In genomic region chr5:154646841-154647759, GRCh38 we compare ENCODE assay signal across 9 cellular contexts.
DNase-seq lines count a peak whose midpoint lies in the region; ATAC-seq and TF ChIP-seq lines count a peak whose summit lies in the region.
"Had no signal": no experiment of that assay in that cellular context is flagged by ENCODE, and none has a peak within 500 bp of the region (broad histone marks: within the 10 kb centered on the region; RNA-seq: fewer than 3 reads in every experiment).

No MANE protein-coding gene starts in this region.

- no peak for TF ChIP-seq POLR2A in gastrocnemius medialis (IDR thresholded peaks at IDR 0.05)

- POLR2A ChIA-PET in activated naive CD8-positive, alpha-beta T cell treated with anti-CD3 and anti-CD28 coated beads, Interleukin-2, amount 10 ng/mL, durations not matched to agents 7 days and 5 days (lab: Charles Lee), result interaction anchor here (0.8 to 1.6 kb wide), 3 partner anchors 210 to 609 kb away, joined by 3 to 5 read pairs (median 5); partner anchors contain the start of genes CNOT8, FAM114A2 and MFAP3

- H3K4me3 ChIP-seq in iPS-11a (ENCODE audit: low read depth, low read length), result peak overlapping the region; percentile 27
- peak overlapping the region; percentile 19 to 46 (median 36) for H3K4me3 ChIP-seq in gastrocnemius medialis

- H3K9me3 ChIP-seq in gastrocnemius medialis, result no peaks in the 10 kb centered on the region
- H3K9me3 ChIP-seq: uterus had no signal

- TF ChIP-seq CTCF in gastrocnemius medialis (IDR thresholded peaks at IDR 0.05 in 4 of 5, conservative IDR thresholded peaks at IDR 0.05 in 1 of 5), result no peak

- H3K4me1 ChIP-seq in gastrocnemius medialis, result peaks cover 5 to 7% of the 10 kb centered on the region in 2 donors
- H3K4me1 ChIP-seq: uterus had no signal

- peaks cover 11% of the 10 kb centered on the region for H3K27me3 Mint-ChIP-seq in activated naive CD8-positive, alpha-beta T cell treated with anti-CD3 and anti-CD28 coated beads, Interleukin-2, amount 10 ng/mL, durations not matched to agents 7 days and 5 days

- H3K4me1 Mint-ChIP-seq in activated naive CD8-positive, alpha-beta T cell treated with anti-CD3 and anti-CD28 coated beads, Interleukin-2, amount 10 ng/mL, durations not matched to agents 7 days and 5 days, result peaks cover 12% of the 10 kb centered on the region

- no peaks in the 10 kb centered on the region for H3K36me3 Mint-ChIP-seq in activated naive CD8-positive, alpha-beta T cell treated with anti-CD3 and anti-CD28 coated beads, Interleukin-2, amount 10 ng/mL, durations not matched to agents 7 days and 5 days

- H3K27me3 ChIP-seq in gastrocnemius medialis, result no peaks in the 10 kb centered on the region
- H3K27me3 ChIP-seq: uterus had no signal

- peak overlapping the region; percentile 85 for H3K4me3 Mint-ChIP-seq in activated naive CD8-positive, alpha-beta T cell treated with anti-CD3 and anti-CD28 coated beads, Interleukin-2, amount 10 ng/mL, durations not matched to agents 7 days and 5 days

- in situ Hi-C loops in gastrocnemius medialis (cut with MboI; ENCODE audit: low sequenced_read_pairs in 4 of 4), result loop anchor here in 1 of 4 donors (5.0 kb wide), 1 partner anchor 165 kb away; no protein-coding TSS in a partner anchor

- peak; percentile 56 for ATAC-seq in HG03442 (IDR thresholded peaks at IDR 0.05; ENCODE audit: unreplicated experiment)
- ATAC-seq in activated naive CD8-positive, alpha-beta T cell treated with anti-CD3 and anti-CD28 coated beads, Interleukin-2, amount 10 ng/mL, durations not matched to agents 7 days and 5 days (ENCODE audit: low read depth), result peak; percentile 83
- ATAC-seq in gastrocnemius medialis, result peak; percentile 56 to 79

- peak overlapping the region; percentile 69 for H3K27ac Mint-ChIP-seq in activated naive CD8-positive, alpha-beta T cell treated with anti-CD3 and anti-CD28 coated beads, Interleukin-2, amount 10 ng/mL, durations not matched to agents 7 days and 5 days

- no peaks in the 10 kb centered on the region for H3K36me3 ChIP-seq in gastrocnemius medialis
- H3K36me3 ChIP-seq: uterus had no signal

- intact Hi-C loops in gastrocnemius medialis (cut with DNase I; ENCODE audit: low total_unique reads), result loop anchor here (5.0 kb wide), 1 partner anchor 210 kb away; the partner anchor contains the start of gene CNOT8

- peak; percentile 5 for DNase-seq in stimulated activated CD4-positive, alpha-beta T cell treated with anti-CD3 and anti-CD28 coated beads, Interleukin-12 subunit alpha, Interleukin-12 subunit beta, amount 100 ng/mL, for 4 hours
- DNase-seq in stimulated activated CD4-positive, alpha-beta T cell treated with anti-CD3 and anti-CD28 coated beads, Interleukin-4, amount 100 ng/mL, for 4 hours, result no peak
- peak; percentile 61 for DNase-seq in activated naive CD8-positive, alpha-beta T cell treated with anti-CD3 and anti-CD28 coated beads, Interleukin-2, amount 10 ng/mL, durations not matched to agents 7 days and 5 days
- DNase-seq in gastrocnemius medialis, result peak; percentile 5 to 73
- DNase-seq in DMS 273 (lab: John Stamatoyannopoulos, UW; ENCODE audit: unreplicated experiment), result no peak
- no peak for DNase-seq in NCI-H2081 treated with DMSO at 0.1 percent for 48 hours (lab: John Stamatoyannopoulos, UW)

- peaks cover 2% of the 10 kb centered on the region for H3K9me3 Mint-ChIP-seq in activated naive CD8-positive, alpha-beta T cell treated with anti-CD3 and anti-CD28 coated beads, Interleukin-2, amount 10 ng/mL, durations not matched to agents 7 days and 5 days

- H3K27ac ChIP-seq in gastrocnemius medialis, result no peak overlapping the region
- H3K27ac ChIP-seq: uterus had no signal

Comparison
In these comparisons a context has a peak if more than half of its experiments do, and no peak if none do; other contexts are left out.
1. DNase-seq: peak in stimulated activated CD4-positive, alpha-beta T cell treated with anti-CD3 and anti-CD28 coated beads, Interleukin-12 subunit alpha, Interleukin-12 subunit beta, amount 100 ng/mL, for 4 hours (single experiment), activated naive CD8-positive, alpha-beta T cell treated with anti-CD3 and anti-CD28 coated beads, Interleukin-2, amount 10 ng/mL, durations not matched to agents 7 days and 5 days (single experiment) and gastrocnemius medialis (2 of 2); none in stimulated activated CD4-positive, alpha-beta T cell treated with anti-CD3 and anti-CD28 coated beads, Interleukin-4, amount 100 ng/mL, for 4 hours (0 of 2), DMS 273 (single experiment) and NCI-H2081 treated with DMSO at 0.1 percent for 48 hours (single experiment).
2. Peak in every context shown above with its lines, with median percentiles within 50 percentile points of each other: ATAC-seq.